ENCODE assay signal across 22 cellular contexts in the genomic region with DNA sequence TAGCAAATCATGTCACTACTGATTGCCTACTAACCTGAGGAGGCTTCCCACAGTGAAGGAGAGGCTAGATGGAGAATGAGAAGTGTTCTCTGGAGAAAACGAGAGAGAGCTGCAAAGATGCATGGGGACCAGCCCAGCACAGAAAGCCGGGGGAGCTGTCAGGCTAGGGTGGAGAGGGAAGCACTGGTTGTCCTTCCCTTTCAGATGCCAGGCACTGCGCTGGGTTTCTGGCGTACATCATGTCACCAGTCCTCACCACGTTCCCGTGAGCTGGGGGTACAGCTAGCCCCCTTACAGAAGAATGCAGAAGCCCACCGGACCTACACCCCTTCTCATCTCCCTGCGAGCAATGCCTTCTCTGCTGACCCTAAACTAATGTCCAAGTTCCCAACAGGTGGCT.
DNase-seq lines count a peak whose midpoint lies in the region; ATAC-seq and TF ChIP-seq lines count a peak whose summit lies in the region.
"Had no signal": no experiment of that assay in that cellular context is flagged by ENCODE, and none has a peak within 500 bp of the region (broad histone marks: within the 10 kb centered on the region; RNA-seq: fewer than 3 reads in every experiment).

No MANE protein-coding gene starts in this region.

- peak overlapping the region; percentile 77 for H3K27ac Mint-ChIP-seq in activated naive CD4-positive, alpha-beta T cell treated with anti-CD3 and anti-CD28 coated beads, Interleukin-2, amount 50 U/mL, for 24 hours
- H3K27ac Mint-ChIP-seq in activated naive CD4-positive, alpha-beta T cell treated with anti-CD3 and anti-CD28 coated beads for 36 hours, result no peak overlapping the region
- H3K27ac Mint-ChIP-seq in activated B cell treated with CpG ODN at 0.5 μM for 24 hours, result peak overlapping the region; percentile 18
- H3K27ac Mint-ChIP-seq in naive thymus-derived CD4-positive, alpha-beta T cell, result peak overlapping the region in 5 of 9 donors; percentile 32 to 86 (median 69)

- no peaks in the 10 kb centered on the region for H3K9me3 Mint-ChIP-seq in activated naive CD4-positive, alpha-beta T cell treated with anti-CD3 and anti-CD28 coated beads, Interleukin-2, amount 50 U/mL, for 24 hours
- H3K9me3 Mint-ChIP-seq in activated naive CD4-positive, alpha-beta T cell treated with anti-CD3 and anti-CD28 coated beads for 36 hours, result no peaks in the 10 kb centered on the region
- H3K9me3 Mint-ChIP-seq in activated B cell treated with CpG ODN at 0.5 μM for 24 hours, result no peaks in the 10 kb centered on the region
- no peaks in the 10 kb centered on the region for H3K9me3 Mint-ChIP-seq in naive thymus-derived CD4-positive, alpha-beta T cell

- TF ChIP-seq CTCF in activated B cell treated with CpG ODN at 0.5 μM for 24 hours (IDR thresholded peaks at IDR 0.05) (no peak), vagina (IDR thresholded peaks at IDR 0.05) (no peak), omental fat pad (IDR thresholded peaks at IDR 0.05) (no peak)

- H3K4me3 ChIP-seq in naive thymus-derived CD4-positive, alpha-beta T cell (ENCODE audit: low read length), result no peak overlapping the region
- no peak overlapping the region for H3K4me3 ChIP-seq in vagina
- H3K4me3 ChIP-seq in mesendoderm (ENCODE audit: low read length), result no peak overlapping the region
- H3K4me3 ChIP-seq: adrenal gland, HAP-1, upper lobe of right lung had no signal

- H4K8ac ChIP-seq in mesendoderm (ENCODE audit: low read depth, low read length), result no peak overlapping the region

- no peaks in the 10 kb centered on the region for H3K36me3 ChIP-seq in naive thymus-derived CD4-positive, alpha-beta T cell (ENCODE audit: control insufficient read depth in 2 of 3, insufficient read depth in 3 of 3, low read length in 3 of 3)
- H3K36me3 ChIP-seq in vagina (no peaks in the 10 kb centered on the region), mesendoderm (ENCODE audit: control insufficient read depth, insufficient read depth, low read length) (no peaks in the 10 kb centered on the region)
- H3K36me3 ChIP-seq: adrenal gland, HAP-1, upper lobe of right lung had no signal

- H3K4me1 Mint-ChIP-seq in activated naive CD4-positive, alpha-beta T cell treated with anti-CD3 and anti-CD28 coated beads, Interleukin-2, amount 50 U/mL, for 24 hours, result peaks cover 80% of the 10 kb centered on the region
- peaks cover 76% of the 10 kb centered on the region for H3K4me1 Mint-ChIP-seq in activated naive CD4-positive, alpha-beta T cell treated with anti-CD3 and anti-CD28 coated beads for 36 hours (ENCODE audit: low read depth)
- peaks cover 76% of the 10 kb centered on the region for H3K4me1 Mint-ChIP-seq in activated B cell treated with CpG ODN at 0.5 μM for 24 hours
- peaks cover 57 to 92% (median 89%) of the 10 kb centered on the region in 7 donors for H3K4me1 Mint-ChIP-seq in naive thymus-derived CD4-positive, alpha-beta T cell

- no peak overlapping the region for H3K4ac ChIP-seq in mesendoderm (ENCODE audit: low read depth, low read length)

- ATAC-seq in activated B cell treated with CpG ODN at 0.5 μM for 24 hours (ENCODE audit: low read depth), result no peak
- no peak for ATAC-seq in naive thymus-derived CD4-positive, alpha-beta T cell
- no peak for ATAC-seq in omental fat pad (ENCODE audit: low FRiP score)
- ATAC-seq: upper lobe of right lung had no signal

- no peak overlapping the region for H3K4me2 ChIP-seq in mesendoderm (ENCODE audit: low read length)

- H3K79me2 ChIP-seq in mesendoderm (ENCODE audit: control insufficient read depth, insufficient read depth, low read length), result peaks cover 61% of the 10 kb centered on the region

- no peak overlapping the region for H3K9ac ChIP-seq in mesendoderm (ENCODE audit: low read length)

- CTCF ChIA-PET in activated naive CD4-positive, alpha-beta T cell treated with anti-CD3 and anti-CD28 coated beads for 36 hours (lab: Charles Lee), result interaction anchor here (1.5 kb wide), 2 partner anchors 13 to 162 kb away, joined by 3 to 7 read pairs; no protein-coding TSS in a partner anchor
- CTCF ChIA-PET in activated B cell treated with CpG ODN at 0.5 μM for 24 hours (lab: Charles Lee), result no interaction called here
- CTCF ChIA-PET in naive thymus-derived CD4-positive, alpha-beta T cell (lab: Charles Lee), result interaction anchor here (1.5 to 2.0 kb wide), 2 partner anchors 12 to 162 kb away, joined by 4 to 5 read pairs; no protein-coding TSS in a partner anchor

- no peak overlapping the region for H2BK5ac ChIP-seq in mesendoderm (ENCODE audit: low read length)

- H3K18ac ChIP-seq in mesendoderm (ENCODE audit: low read length), result no peak overlapping the region

- H3K4me3 Mint-ChIP-seq in activated naive CD4-positive, alpha-beta T cell treated with anti-CD3 and anti-CD28 coated beads, Interleukin-2, amount 50 U/mL, for 24 hours, result no peak overlapping the region
- H3K4me3 Mint-ChIP-seq in activated naive CD4-positive, alpha-beta T cell treated with anti-CD3 and anti-CD28 coated beads for 36 hours, result no peak overlapping the region
- no peak overlapping the region for H3K4me3 Mint-ChIP-seq in activated B cell treated with CpG ODN at 0.5 μM for 24 hours
- H3K4me3 Mint-ChIP-seq in naive thymus-derived CD4-positive, alpha-beta T cell, result peak overlapping the region in 3 of 10 donors; percentile 1 to 5 (median 1)

- no peak for DNase-seq in activated naive CD4-positive, alpha-beta T cell treated with anti-CD3 and anti-CD28 coated beads for 36 hours
- DNase-seq in activated B cell treated with CpG ODN at 0.5 μM for 24 hours, result no peak
- no peak for DNase-seq in naive thymus-derived CD4-positive, alpha-beta T cell
- DNase-seq in vagina (ENCODE audit: extremely low spot score in 2 of 2), result no peak
- no peak for DNase-seq in omental fat pad (ENCODE audit: low spot score)
- DNase-seq in mesendoderm, result no peak
- DNase-seq in cerebellum (ENCODE audit: low spot score), result no peak
- DNase-seq: activated CD4-positive, alpha-beta T cell treated with anti-CD3 and anti-CD28 coated beads for 48 hours; adrenal gland; DMS153; GDM1; left colon; MV-4-11; NCI-H187; NCI-H345; occipital lobe; stimulated activated naive CD4-positive, alpha-beta T cell treated with Interleukin-2 at 50 U/mL for 16 hours; upper lobe of right lung had no signal

- no peak overlapping the region for H4K5ac ChIP-seq in mesendoderm (ENCODE audit: low read length)

- H3K4me1 ChIP-seq in naive thymus-derived CD4-positive, alpha-beta T cell (ENCODE audit: control insufficient read depth in 2 of 2, insufficient read depth in 2 of 2, low read length in 2 of 2), result peaks cover 18 to 27% of the 10 kb centered on the region in 2 donors
- H3K4me1 ChIP-seq in vagina, result peaks cover 93% of the 10 kb centered on the region
- H3K4me1 ChIP-seq in mesendoderm (ENCODE audit: control insufficient read depth, low read depth, low read length), result no peaks in the 10 kb centered on the region

- no peaks in the 10 kb centered on the region for H3K27me3 ChIP-seq in naive thymus-derived CD4-positive, alpha-beta T cell (ENCODE audit: control insufficient read depth in 2 of 2, insufficient read depth in 2 of 2, low read length in 2 of 2)
- H3K27me3 ChIP-seq in vagina (no peaks in the 10 kb centered on the region), mesendoderm (ENCODE audit: insufficient read depth, low read length, poor library complexity) (no peaks in the 10 kb centered on the region)
- H3K27me3 ChIP-seq: adrenal gland, upper lobe of right lung had no signal

- no peak overlapping the region for H3K56ac ChIP-seq in mesendoderm (ENCODE audit: low read length)

- H3K79me1 ChIP-seq in mesendoderm (ENCODE audit: low read length), result peaks cover 34% of the 10 kb centered on the region

- no peak for TF ChIP-seq POLR2A in vagina (IDR thresholded peaks at IDR 0.05)

- no peaks in the 10 kb centered on the region for H3K9me3 ChIP-seq in naive thymus-derived CD4-positive, alpha-beta T cell (ENCODE audit: control insufficient read depth in 2 of 3, low read length in 3 of 3)
- H3K9me3 ChIP-seq in vagina, result no peaks in the 10 kb centered on the region
- H3K9me3 ChIP-seq: adrenal gland, HAP-1, upper lobe of right lung had no signal

- H2BK120ac ChIP-seq in mesendoderm (ENCODE audit: low read depth, low read length), result no peak overlapping the region

- intact Hi-C loops in activated naive CD4-positive, alpha-beta T cell treated with anti-CD3 and anti-CD28 coated beads for 36 hours (cut with micrococcal nuclease), result no loop called here
- intact Hi-C loops in activated B cell treated with CpG ODN at 0.5 μM for 24 hours (cut with micrococcal nuclease), result no loop called here
- intact Hi-C loops in naive thymus-derived CD4-positive, alpha-beta T cell (cut with micrococcal nuclease), result no loop called here
- intact Hi-C loops in vagina (cut with DNase I), result no loop called here

- peaks cover 5% of the 10 kb centered on the region for H3K36me3 Mint-ChIP-seq in activated naive CD4-positive, alpha-beta T cell treated with anti-CD3 and anti-CD28 coated beads, Interleukin-2, amount 50 U/mL, for 24 hours
- H3K36me3 Mint-ChIP-seq in activated naive CD4-positive, alpha-beta T cell treated with anti-CD3 and anti-CD28 coated beads for 36 hours (ENCODE audit: low read depth), result peaks cover 9% of the 10 kb centered on the region
- peaks cover 20% of the 10 kb centered on the region for H3K36me3 Mint-ChIP-seq in activated B cell treated with CpG ODN at 0.5 μM for 24 hours (ENCODE audit: low read depth)
- H3K36me3 Mint-ChIP-seq in naive thymus-derived CD4-positive, alpha-beta T cell, result peaks cover 0 to 19% (median 4%) of the 10 kb centered on the region in 5 donors

- no peak overlapping the region for H3K27ac ChIP-seq in naive thymus-derived CD4-positive, alpha-beta T cell (ENCODE audit: low read depth, low read length)
- H3K27ac ChIP-seq in vagina, result peak overlapping the region; percentile 67
- no peak overlapping the region for H3K27ac ChIP-seq in mesendoderm (ENCODE audit: low read depth, low read length)
- H3K27ac ChIP-seq: adrenal gland, C4-2B, HL-60, upper lobe of right lung had no signal

- H3K23ac ChIP-seq in mesendoderm (ENCODE audit: low read length), result no peak overlapping the region

- H2AK5ac ChIP-seq in mesendoderm (ENCODE audit: low read length), result no peak overlapping the region

- WGBS in mesendoderm (ENCODE audit: extremely low coverage, insufficient coverage, low lambda C conversion rate), result no CpG with 5 or more reads among the region's 8 CpGs

- H2BK15ac ChIP-seq in mesendoderm (replicated peaks; ENCODE audit: low read depth), result no peak overlapping the region

- no peaks in the 10 kb centered on the region for H3K27me3 Mint-ChIP-seq in activated naive CD4-positive, alpha-beta T cell treated with anti-CD3 and anti-CD28 coated beads, Interleukin-2, amount 50 U/mL, for 24 hours
- no peaks in the 10 kb centered on the region for H3K27me3 Mint-ChIP-seq in activated naive CD4-positive, alpha-beta T cell treated with anti-CD3 and anti-CD28 coated beads for 36 hours (ENCODE audit: low read depth)
- no peaks in the 10 kb centered on the region for H3K27me3 Mint-ChIP-seq in activated B cell treated with CpG ODN at 0.5 μM for 24 hours
- no peaks in the 10 kb centered on the region for H3K27me3 Mint-ChIP-seq in naive thymus-derived CD4-positive, alpha-beta T cell

- POLR2A ChIA-PET in activated B cell treated with CpG ODN at 0.5 μM for 24 hours (lab: Charles Lee), result no interaction called here
- POLR2A ChIA-PET in naive thymus-derived CD4-positive, alpha-beta T cell (lab: Charles Lee), result interaction anchor here (0.7 kb wide), 1 partner anchor 134 kb away, joined by 4 read pairs; no protein-coding TSS in a partner anchor
